ENCODE assay signal across 10 cellular contexts in genomic region chr7:100679927-100680588, GRCh38. TPM values are rescaled to one million over a fixed set of nuclear protein-coding genes. Genes with fewer than 3 reads are reported as not detected.
DNase-seq lines count a peak whose midpoint lies in the region; ATAC-seq and TF ChIP-seq lines count a peak whose summit lies in the region.
"Had no signal": no experiment of that assay in that cellular context is flagged by ENCODE, and none has a peak within 500 bp of the region (broad histone marks: within the 10 kb centered on the region; RNA-seq: fewer than 3 reads in every experiment).

No MANE protein-coding gene starts in this region.

- H3K27me3 ChIP-seq in SK-N-SH (ENCODE audit: insufficient read depth) = no peaks in the 10 kb centered on the region
- no peaks in the 10 kb centered on the region for H3K27me3 ChIP-seq in right atrium auricular region
- H3K27me3 ChIP-seq in testis = no peaks in the 10 kb centered on the region
- no peaks in the 10 kb centered on the region for H3K27me3 ChIP-seq in endodermal cell (ENCODE audit: control insufficient read depth, insufficient read depth, low read length, poor library complexity, severe bottlenecking)

- peaks cover 56% of the 10 kb centered on the region for H4K20me1 ChIP-seq in SK-N-SH (ENCODE audit: insufficient read depth)

- no peak for TF ChIP-seq POLR2A in testis (IDR thresholded peaks at IDR 0.05)

- TF ChIP-seq EP300 in SK-N-SH (IDR thresholded peaks at IDR 0.05; ENCODE audit: borderline replicate concordance in 1 of 2, low read depth in 1 of 2, low read length in 1 of 2) = no peak

- peaks cover 31% of the 10 kb centered on the region for H3K36me3 Mint-ChIP-seq in activated CD8-positive, alpha-beta T cell treated with anti-CD3 and anti-CD28 coated beads for 36 hours (ENCODE audit: low read depth)
- peaks cover 31% of the 10 kb centered on the region for H3K36me3 Mint-ChIP-seq in endodermal cell (ENCODE audit: low read depth)

- DNase-seq in SK-N-SH (peak; percentile 44), right atrium auricular region (ENCODE audit: low spot score) (peak; percentile 88), testis (peak; percentile 61), cerebellar nuclear complex (lab: John Stamatoyannopoulos, UW) (no peak), endodermal cell (no peak)
- no peak for DNase-seq in activated CD8-positive, alpha-beta T cell treated with anti-CD3 and anti-CD28 coated beads for 36 hours

- H3K9me3 ChIP-seq in SK-N-SH (no peaks in the 10 kb centered on the region), right atrium auricular region (no peaks in the 10 kb centered on the region), testis (no peaks in the 10 kb centered on the region), endodermal cell (ENCODE audit: control insufficient read depth, low read length) (no peaks in the 10 kb centered on the region)

- peaks cover 0 to 35% of the 10 kb centered on the region in 2 experiments; a peak in 1 of 4 replicates for H3K4me1 ChIP-seq in SK-N-SH (ENCODE audit: control insufficient read depth in 1 of 2, insufficient read depth in 2 of 2, low read depth in 1 of 2, low read length in 1 of 2)
- H3K4me1 ChIP-seq in right atrium auricular region = peaks cover 0 to 37% of the 10 kb centered on the region in 2 donors
- H3K4me1 ChIP-seq in testis = peaks cover 26% of the 10 kb centered on the region
- H3K4me1 ChIP-seq in endodermal cell (ENCODE audit: control insufficient read depth, insufficient read depth, low read length) = no peaks in the 10 kb centered on the region

- H3K4me3 Mint-ChIP-seq in activated CD8-positive, alpha-beta T cell treated with anti-CD3 and anti-CD28 coated beads for 36 hours = no peak overlapping the region
- no peak overlapping the region for H3K4me3 Mint-ChIP-seq in endodermal cell

- no peak for TF ChIP-seq RAD21 in SK-N-SH (IDR thresholded peaks at IDR 0.05; ENCODE audit: low read length)

- H3K4me2 ChIP-seq in SK-N-SH = no peak overlapping the region

- H3K9ac ChIP-seq in SK-N-SH (no peak overlapping the region), endodermal cell (ENCODE audit: extremely low read depth, low read length, poor library complexity, severe bottlenecking) (no peak overlapping the region)

- WGBS in SK-N-SH (ENCODE audit: low lambda C conversion rate) = 92% methylated on average over 14 of the region's 14 CpGs
- WGBS in testis, 2 donors = 59 to 68% methylated on average over 13 to 14 of the region's 14 CpGs
- 96% methylated on average over 14 of the region's 14 CpGs; no CpG with 5 or more reads in 1 of the 2 experiments for WGBS in endodermal cell (ENCODE audit: insufficient coverage in 1 of 2, insufficient read length in 1 of 2), 2 experiments

- peak overlapping the region; percentile 42 for H3K27ac Mint-ChIP-seq in activated CD8-positive, alpha-beta T cell treated with anti-CD3 and anti-CD28 coated beads for 36 hours
- no peak overlapping the region for H3K27ac Mint-ChIP-seq in endodermal cell

- intact Hi-C loops in activated CD8-positive, alpha-beta T cell treated with anti-CD3 and anti-CD28 coated beads for 36 hours (cut with micrococcal nuclease) = loop anchor here (10.0 kb wide), 1 partner anchor 75 kb away; the partner anchor contains the start of gene PCOLCE
- intact Hi-C loops in testis (cut with DNase I; ENCODE audit: low total_unique reads) = no loop called here

- peak overlapping the region; percentile 2 to 73; a peak in 1 of 4 replicates for H3K27ac ChIP-seq in SK-N-SH (ENCODE audit: low read depth in 2 of 2, low read length in 1 of 2)
- peak overlapping the region; percentile 59 for H3K27ac ChIP-seq in right atrium auricular region
- H3K27ac ChIP-seq in testis = peak overlapping the region; percentile 25 to 50
- no peak overlapping the region for H3K27ac ChIP-seq in endodermal cell (ENCODE audit: low read depth, low read length)

- peaks cover 61% of the 10 kb centered on the region for H3F3A ChIP-seq in SK-N-SH (replicated peaks; ENCODE audit: insufficient read depth)

- TF ChIP-seq CTCF in SK-N-SH (IDR thresholded peaks at IDR 0.05) = no peak
- TF ChIP-seq CTCF in activated CD8-positive, alpha-beta T cell treated with anti-CD3 and anti-CD28 coated beads for 36 hours (IDR thresholded peaks at IDR 0.05) = no peak
- no peak for TF ChIP-seq CTCF in right atrium auricular region (IDR thresholded peaks at IDR 0.05)
- TF ChIP-seq CTCF in testis (IDR thresholded peaks at IDR 0.05) = no peak
- no peak for TF ChIP-seq CTCF in endodermal cell (conservative IDR thresholded peaks at IDR 0.05)

- no peaks in the 10 kb centered on the region for H3K9me3 Mint-ChIP-seq in activated CD8-positive, alpha-beta T cell treated with anti-CD3 and anti-CD28 coated beads for 36 hours
- H3K9me3 Mint-ChIP-seq in endodermal cell = no peaks in the 10 kb centered on the region

- H3K4me3 ChIP-seq in SK-N-SH (ENCODE audit: low read depth in 2 of 2, low read length in 1 of 2) (no peak overlapping the region), right atrium auricular region (no peak overlapping the region), testis (no peak overlapping the region), endodermal cell (ENCODE audit: low read length) (no peak overlapping the region)

- H3K36me3 ChIP-seq in SK-N-SH (replicated peaks in 1 of 2; ENCODE audit: control insufficient read depth in 1 of 2, insufficient read depth in 2 of 2, low read length in 1 of 2) (peaks cover 37 to 84% of the 10 kb centered on the region in 2 experiments), right atrium auricular region (peaks cover 82% of the 10 kb centered on the region), testis (ENCODE audit: low read depth, missing control alignments) (no peaks in the 10 kb centered on the region), endodermal cell (ENCODE audit: control insufficient read depth, insufficient read depth, low read length) (peaks cover 53% of the 10 kb centered on the region)

- H3K27me3 Mint-ChIP-seq in activated CD8-positive, alpha-beta T cell treated with anti-CD3 and anti-CD28 coated beads for 36 hours = no peaks in the 10 kb centered on the region
- H3K27me3 Mint-ChIP-seq in endodermal cell (ENCODE audit: insufficient read depth) = no peaks in the 10 kb centered on the region

- H3K4me1 Mint-ChIP-seq in activated CD8-positive, alpha-beta T cell treated with anti-CD3 and anti-CD28 coated beads for 36 hours (ENCODE audit: low read depth) = peaks cover 32% of the 10 kb centered on the region
- H3K4me1 Mint-ChIP-seq in endodermal cell = peaks cover 5% of the 10 kb centered on the region

- H3K79me2 ChIP-seq in SK-N-SH (ENCODE audit: insufficient read depth) = peaks cover 34% of the 10 kb centered on the region

- POLR2A ChIA-PET in SK-N-SH (lab: Yijun Ruan, JAX) = interaction anchor here (0.5 to 6.3 kb wide), 10 partner anchors 11 to 192 kb away, joined by 3 to 23 read pairs (median 4); partner anchors contain the start of genes ACTL6B, GIGYF1 and MOSPD3
- POLR2A ChIA-PET in activated CD8-positive, alpha-beta T cell treated with anti-CD3 and anti-CD28 coated beads for 36 hours (lab: Charles Lee) = interaction anchor here (0.8 to 7.7 kb wide), 5 partner anchors 11 to 54 kb away, joined by 3 to 94 read pairs (median 3); partner anchors contain the start of gene GIGYF1

- CTCF ChIA-PET in SK-N-SH (lab: Yijun Ruan, JAX) = interaction anchor here (0.8 to 10.5 kb wide), 12 partner anchors 13 to 197 kb away, joined by 3 to 227 read pairs (median 5); partner anchors contain the start of genes ACTL6B, FBXO24, GIGYF1 and LRCH4
- CTCF ChIA-PET in activated CD8-positive, alpha-beta T cell treated with anti-CD3 and anti-CD28 coated beads for 36 hours (lab: Charles Lee) = interaction anchor here (0.7 to 10.9 kb wide), 5 partner anchors 11 to 197 kb away, joined by 3 to 105 read pairs (median 4); partner anchors contain the start of gene MOSPD3

- no peak overlapping the region for H2AFZ ChIP-seq in SK-N-SH (ENCODE audit: low read depth)

- no peak for ATAC-seq in SK-N-SH treated with all-trans-retinoic acid at 6 μM for 48 hours
- ATAC-seq in activated CD8-positive, alpha-beta T cell treated with anti-CD3 and anti-CD28 coated beads for 36 hours = no peak
- no peak for ATAC-seq in GM19467 (IDR thresholded peaks at IDR 0.05; ENCODE audit: unreplicated experiment)
- ATAC-seq: activated CD4-positive, CD25-positive, alpha-beta regulatory T cell treated with anti-CD3 and anti-CD28 coated beads, Interleukin-2, amount 50 U/mL, for 24 hours had no signal

- H3K9me2 ChIP-seq in SK-N-SH = no peaks in the 10 kb centered on the region

RNA-seq across cellular contexts. Expression of gene GNB2, which starts 6.5 kb away (rescaled TPM):
- 276 and 398 TPM in 2 replicates for polyA plus RNA-seq in SK-N-SH (2012; rRNA removed)
- polyA plus RNA-seq in SK-N-SH (2012; cell fraction: cytosol; rRNA removed) = 195 and 393 TPM in 2 replicates
- polyA plus RNA-seq in SK-N-SH (2012; cell fraction: nucleus; rRNA removed) = 231 and 304 TPM in 2 replicates
- 100 to 1,000 TPM; 192 TPM for total RNA-seq in activated CD8-positive, alpha-beta T cell treated with anti-CD3 and anti-CD28 coated beads for 36 hours
- total RNA-seq in right atrium auricular region = 100 to 1,000 TPM in 1 of 2 donors, 10 to 100 TPM in 1; 96.2 to 169 TPM
- total RNA-seq in testis = 100 to 1,000 TPM; 195 to 325 TPM
- 200 TPM for polyA plus RNA-seq in testis (ENCODE audit: insufficient read depth, low read depth, low replicate concordance)
- 100 to 1,000 TPM; 197 to 230 TPM for total RNA-seq in endodermal cell
- 186 TPM for polyA plus RNA-seq in endodermal cell (2013, experiment 1 of 2)
- 184 TPM for polyA plus RNA-seq in endodermal cell (2013, experiment 2 of 2)

RNA-seq across cellular contexts. Expression of gene GIGYF1, which starts 14.0 kb away (rescaled TPM):
- polyA plus RNA-seq in SK-N-SH (2012; rRNA removed) (17.4 and 19.4 TPM in 2 replicates), testis (ENCODE audit: insufficient read depth, low read depth, low replicate concordance) (40.5 TPM)
- polyA plus RNA-seq in SK-N-SH (2012; cell fraction: cytosol; rRNA removed) = 3.3 and 5.9 TPM in 2 replicates
- polyA plus RNA-seq in SK-N-SH (2012; cell fraction: nucleus; rRNA removed) = 99.4 and 118 TPM in 2 replicates
- total RNA-seq in activated CD8-positive, alpha-beta T cell treated with anti-CD3 and anti-CD28 coated beads for 36 hours = 10 to 100 TPM; 36.9 to 41.5 TPM
- total RNA-seq in right atrium auricular region (10 to 100 TPM; 13.4 to 17.4 TPM), testis (100 to 1,000 TPM; 105 to 106 TPM), endodermal cell (100 to 1,000 TPM in 1 of 2 donors, 10 to 100 TPM in 1; 90.0 to 101 TPM)
- 58.7 TPM for polyA plus RNA-seq in endodermal cell (2013, experiment 1 of 2)
- 48.4 TPM for polyA plus RNA-seq in endodermal cell (2013, experiment 2 of 2)

RNA-seq across cellular contexts. Expression of gene ACTL6B, which starts 23.8 kb away (rescaled TPM):
- polyA plus RNA-seq in SK-N-SH (2012; rRNA removed) (0.67 and 0.93 TPM in 2 replicates), testis (ENCODE audit: insufficient read depth, low read depth, low replicate concordance) (2.1 TPM)
- polyA plus RNA-seq in SK-N-SH (2012; cell fraction: cytosol; rRNA removed) = 1.2 and 2.0 TPM in 2 replicates
- polyA plus RNA-seq in SK-N-SH (2012; cell fraction: nucleus; rRNA removed) = 1.3 and 2.2 TPM in 2 replicates
- not detected for total RNA-seq in activated CD8-positive, alpha-beta T cell treated with anti-CD3 and anti-CD28 coated beads for 36 hours
- total RNA-seq in right atrium auricular region (not detected), testis (1 to 10 TPM in 1 of 2 donors, under 1 TPM in 1; 0.79 to 1.2 TPM), endodermal cell (not detected)
- polyA plus RNA-seq in endodermal cell (2013, experiment 1 of 2) = 5.3 TPM
- 4.4 TPM for polyA plus RNA-seq in endodermal cell (2013, experiment 2 of 2)
- polyA plus RNA-seq: AG04450 had no signal

RNA-seq across cellular contexts. Expression of gene POP7, which starts 25.9 kb away (rescaled TPM):
- polyA plus RNA-seq in SK-N-SH (2012; rRNA removed) (63.8 and 81.8 TPM in 2 replicates), testis (ENCODE audit: insufficient read depth, low read depth, low replicate concordance) (21.6 TPM)
- 46.0 and 60.0 TPM in 2 replicates for polyA plus RNA-seq in SK-N-SH (2012; cell fraction: cytosol; rRNA removed)
- polyA plus RNA-seq in SK-N-SH (2012; cell fraction: nucleus; rRNA removed) = 30.7 and 40.4 TPM in 2 replicates
- 10 to 100 TPM; 47.4 to 48.1 TPM for total RNA-seq in activated CD8-positive, alpha-beta T cell treated with anti-CD3 and anti-CD28 coated beads for 36 hours
- total RNA-seq in right atrium auricular region (10 to 100 TPM; 19.1 to 28.7 TPM), testis (10 to 100 TPM; 33.6 to 39.4 TPM), endodermal cell (10 to 100 TPM; 51.7 to 59.2 TPM)
- 49.0 TPM for polyA plus RNA-seq in endodermal cell (2013, experiment 1 of 2)
- polyA plus RNA-seq in endodermal cell (2013, experiment 2 of 2) = 43.2 TPM

RNA-seq across cellular contexts. Expression of gene TFR2, which starts 38.7 kb away (rescaled TPM):
- polyA plus RNA-seq in SK-N-SH (2012; rRNA removed) (0.30 and 0.32 TPM in 2 replicates), testis (ENCODE audit: insufficient read depth, low read depth, low replicate concordance) (1.1 TPM)
- 0.13 and 0.33 TPM in 2 replicates for polyA plus RNA-seq in SK-N-SH (2012; cell fraction: cytosol; rRNA removed)
- polyA plus RNA-seq in SK-N-SH (2012; cell fraction: nucleus; rRNA removed) = 1.5 TPM in 2 replicates
- 10 to 100 TPM; 11.3 to 11.9 TPM for total RNA-seq in activated CD8-positive, alpha-beta T cell treated with anti-CD3 and anti-CD28 coated beads for 36 hours
- total RNA-seq in right atrium auricular region (under 1 TPM in 1 of 2 donors, not detected in 1; 0.19 TPM), testis (1 to 10 TPM in 1 of 2 donors, under 1 TPM in 1; 0.87 to 1.5 TPM), endodermal cell (1 to 10 TPM; 1.4 to 2.1 TPM)
- polyA plus RNA-seq in endodermal cell (2013, experiment 1 of 2) = 1.7 TPM
- polyA plus RNA-seq in endodermal cell (2013, experiment 2 of 2) = 1.2 TPM

Comparison
In these comparisons a context has a peak if more than half of its experiments do, and no peak if none do; other contexts are left out.
1. DNase-seq: peak in SK-N-SH (single experiment), right atrium auricular region (single experiment) and testis (single experiment); none in activated CD8-positive, alpha-beta T cell treated with anti-CD3 and anti-CD28 coated beads for 36 hours (single experiment), cerebellar nuclear complex (0 of 2) and endodermal cell (single experiment).